1 cellular context compared by ENCODE assay signal in the genomic region with DNA sequence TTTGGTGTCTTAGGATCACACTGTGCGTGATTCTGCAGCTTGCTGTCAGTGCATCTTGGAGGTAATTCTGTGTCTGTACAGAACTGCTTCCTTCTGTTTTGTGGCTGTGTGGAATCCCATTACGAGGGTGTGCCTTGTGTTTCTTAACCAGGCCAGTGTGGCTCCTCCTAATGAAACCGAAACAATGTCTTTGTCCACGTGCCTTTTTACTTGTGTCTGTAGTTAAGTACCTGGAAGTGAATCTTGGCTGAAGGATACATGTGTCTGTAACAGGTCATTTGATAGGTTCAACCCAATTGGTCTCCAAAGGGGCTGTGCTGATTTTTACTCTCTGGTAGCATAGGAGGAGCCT.
TF ChIP-seq lines count a peak whose summit lies in the region.

No MANE protein-coding gene starts in this region.

TF ChIP-seq in GM12878, 131 proteins besides CTCF, POLR2A, EP300 and RAD21:
- TF ChIP-seq, protein P1, sequence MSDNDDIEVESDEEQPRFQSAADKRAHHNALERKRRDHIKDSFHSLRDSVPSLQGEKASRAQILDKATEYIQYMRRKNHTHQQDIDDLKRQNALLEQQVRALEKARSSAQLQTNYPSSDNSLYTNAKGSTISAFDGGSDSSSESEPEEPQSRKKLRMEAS (IDR thresholded peaks at IDR 0.05; ENCODE audit: low read depth, low read length) = no peak
- peak; percentile 46; the same call in 1 of the 2 replicates for TF ChIP-seq POLR2AphosphoS5 (IDR thresholded peaks at IDR 0.05; ENCODE audit: low read length)
